In the genomic region with DNA sequence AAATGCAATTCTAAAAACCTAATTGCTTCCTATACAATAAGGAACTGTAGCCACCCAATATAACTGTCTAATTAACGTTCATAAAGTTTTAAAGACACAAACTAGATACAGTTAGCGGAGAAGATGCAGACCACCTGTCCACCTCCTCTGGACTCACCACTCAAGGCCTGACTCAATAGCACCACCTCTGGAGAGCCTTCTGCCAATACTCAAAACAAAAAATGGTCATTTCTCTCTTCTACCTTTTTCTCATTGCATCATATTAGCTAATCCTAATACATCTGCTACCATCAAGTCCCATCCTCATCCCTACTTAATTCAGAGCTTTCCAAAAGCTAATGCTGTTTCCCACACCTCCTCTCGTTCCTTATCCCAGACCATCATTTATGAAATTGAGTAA, we compare ENCODE assay signal across 25 cellular contexts.
DNase-seq lines count a peak whose midpoint lies in the region; ATAC-seq, FAIRE-seq and TF ChIP-seq lines count a peak whose summit lies in the region.
"Had no signal": no experiment of that assay in that cellular context is flagged by ENCODE, and none has a peak within 500 bp of the region (broad histone marks: within the 10 kb centered on the region; RNA-seq: fewer than 3 reads in every experiment).

No MANE protein-coding gene starts in this region.

- no peaks in the 10 kb centered on the region for H3K36me3 Mint-ChIP-seq in HFFc6 (ENCODE audit: low read depth)
- H3K36me3 Mint-ChIP-seq in activated T-cell treated with anti-CD3 and anti-CD28 coated beads, Interleukin-2, amount 50 U/mL, for 72 hours (ENCODE audit: insufficient read depth in 2 of 2) = no peaks in the 10 kb centered on the region

- no peaks in the 10 kb centered on the region for H3K4me1 ChIP-seq in keratinocyte (ENCODE audit: control insufficient read depth, extremely low read depth, insufficient read depth, low read length)
- H3K4me1 ChIP-seq: pancreas, sigmoid colon had no signal

- H3K4me1 Mint-ChIP-seq in HFFc6 (ENCODE audit: low read depth) = peaks cover 14% of the 10 kb centered on the region
- H3K4me1 Mint-ChIP-seq in activated T-cell treated with anti-CD3 and anti-CD28 coated beads, Interleukin-2, amount 50 U/mL, for 72 hours (ENCODE audit: low read depth) = peaks cover 63% of the 10 kb centered on the region

- no peaks in the 10 kb centered on the region for H3K9me1 ChIP-seq in keratinocyte (ENCODE audit: control insufficient read depth, extremely low read depth, insufficient read depth, low read length)

- no peaks in the 10 kb centered on the region; the same call in 1 of the 2 replicates for H3K27me3 Mint-ChIP-seq in HFFc6 (ENCODE audit: insufficient read depth)
- H3K27me3 Mint-ChIP-seq in activated T-cell treated with anti-CD3 and anti-CD28 coated beads, Interleukin-2, amount 50 U/mL, for 72 hours (ENCODE audit: low read depth) = no peaks in the 10 kb centered on the region
- H3K27me3 Mint-ChIP-seq: activated CD4-positive, alpha-beta T cell treated with anti-CD3 and anti-CD28 coated beads, Interleukin-2, amount 10 ng/mL, durations not matched to agents 7 days and 5 days; naive thymus-derived CD4-positive, alpha-beta T cell had no signal

- H3K4me3 Mint-ChIP-seq in HFFc6 = no peak overlapping the region
- no peak overlapping the region for H3K4me3 Mint-ChIP-seq in activated T-cell treated with anti-CD3 and anti-CD28 coated beads, Interleukin-2, amount 50 U/mL, for 72 hours
- H3K4me3 Mint-ChIP-seq: activated CD4-positive, alpha-beta T cell treated with anti-CD3 and anti-CD28 coated beads, Interleukin-2, amount 10 ng/mL, durations not matched to agents 7 days and 5 days had no signal

- TF ChIP-seq CTCF in GM12872 (IDR thresholded peaks at IDR 0.05; ENCODE audit: insufficient read depth, low read depth, low read length) = peak; percentile 26; the same call in 1 of the 3 replicates
- TF ChIP-seq CTCF in HFFc6 (IDR thresholded peaks at IDR 0.05) = peak; percentile 19; the same call in 1 of the 2 replicates
- TF ChIP-seq CTCF in astrocyte of the spinal cord (IDR thresholded peaks at IDR 0.05; ENCODE audit: low read depth, low read length) = peak; percentile 14
- TF ChIP-seq CTCF in keratinocyte (optimal IDR thresholded peaks at IDR 0.05 in 1 of 3, IDR thresholded peaks at IDR 0.05 in 1 of 3, conservative IDR thresholded peaks at IDR 0.05 in 1 of 3; ENCODE audit: extremely low read depth in 1 of 3, insufficient read depth in 2 of 3, low read length in 3 of 3) = peak in 2 of 3 experiments; percentile 6 to 14

- H4K20me1 ChIP-seq in keratinocyte (ENCODE audit: control insufficient read depth, extremely low read depth, insufficient read depth, low read length) = no peaks in the 10 kb centered on the region

- ATAC-seq in HG03280 (IDR thresholded peaks at IDR 0.05; ENCODE audit: unreplicated experiment) (no peak), GM21717 (IDR thresholded peaks at IDR 0.05; ENCODE audit: unreplicated experiment) (no peak)
- ATAC-seq in activated T-cell treated with anti-CD3 and anti-CD28 coated beads, Interleukin-2, amount 50 U/mL, for 72 hours (replicated peaks in 1 of 2) = no peak
- ATAC-seq: gastroesophageal sphincter; naive thymus-derived CD4-positive, alpha-beta T cell; pancreas had no signal

- no peak overlapping the region for H2AFZ ChIP-seq in keratinocyte (ENCODE audit: control insufficient read depth, low read length)

- no peaks in the 10 kb centered on the region for H3K36me3 ChIP-seq in keratinocyte (ENCODE audit: control insufficient read depth in 2 of 2, extremely low read depth in 1 of 2, insufficient read depth in 2 of 2, low read length in 2 of 2)
- H3K36me3 ChIP-seq: gastroesophageal sphincter, pancreas, sigmoid colon had no signal

- no peaks in the 10 kb centered on the region for H3K27me3 ChIP-seq in keratinocyte (ENCODE audit: control insufficient read depth, extremely low read depth, insufficient read depth, low read length)
- H3K27me3 ChIP-seq: gastroesophageal sphincter, pancreas, sigmoid colon had no signal

- in situ Hi-C loops in astrocyte of the spinal cord (cut with HindIII; ENCODE audit: low sequenced_read_pairs) = no loop called here

- H3K9ac ChIP-seq in keratinocyte (ENCODE audit: control insufficient read depth, extremely low read depth, insufficient read depth, low read length) = no peak overlapping the region

- no peak overlapping the region for H3K4me3 ChIP-seq in astrocyte of the spinal cord (ENCODE audit: low read depth, low read length)
- H3K4me3 ChIP-seq in keratinocyte (ENCODE audit: control insufficient read depth in 2 of 3, extremely low read depth in 1 of 3, insufficient read depth in 2 of 3, low read depth in 1 of 3, low read length in 3 of 3) = no peak overlapping the region
- H3K4me3 ChIP-seq: gastroesophageal sphincter, pancreas, sigmoid colon had no signal

- no peaks in the 10 kb centered on the region for H3K79me2 ChIP-seq in keratinocyte (ENCODE audit: control insufficient read depth, insufficient read depth, low read length)

- no peak overlapping the region for H3K4me2 ChIP-seq in keratinocyte (ENCODE audit: control insufficient read depth, extremely low read depth, insufficient read depth, low read depth, low read length)

- no peaks in the 10 kb centered on the region for H3K9me3 ChIP-seq in keratinocyte (ENCODE audit: control insufficient read depth, low read depth, low read length)
- H3K9me3 ChIP-seq: gastroesophageal sphincter, pancreas, sigmoid colon had no signal

- no peak overlapping the region for H3K27ac ChIP-seq in keratinocyte (ENCODE audit: control insufficient read depth, insufficient read depth, low read length)
- H3K27ac ChIP-seq: gastroesophageal sphincter, pancreas, sigmoid colon had no signal

- H3K9me3 Mint-ChIP-seq in HFFc6 = no peaks in the 10 kb centered on the region
- H3K9me3 Mint-ChIP-seq in activated T-cell treated with anti-CD3 and anti-CD28 coated beads, Interleukin-2, amount 50 U/mL, for 72 hours = peaks cover 2 to 3% of the 10 kb centered on the region in 2 donors

- DNase-seq in HFFc6 = no peak
- no peak for DNase-seq in astrocyte of the spinal cord (ENCODE audit: low read depth, low spot score)
- no peak for DNase-seq in keratinocyte (ENCODE audit: low read depth, low spot score)
- DNase-seq in activated T-cell treated with anti-CD3 and anti-CD28 coated beads, Interleukin-2, amount 50 U/mL, for 72 hours = no peak
- DNase-seq in frontal cortex (ENCODE audit: low spot score in 2 of 2) = no peak
- DNase-seq: activated CD4-positive, alpha-beta T cell treated with anti-CD3 and anti-CD28 coated beads, Interleukin-2, amount 10 ng/mL, durations not matched to agents 7 days and 5 days; activated CD8-positive, alpha-beta memory T cell treated with anti-CD3 and anti-CD28 coated beads, Interleukin-2, amount 50 U/mL, for 4 hours; activated effector memory CD4-positive, alpha-beta T cell treated with Interleukin-2 at 50 U/mL for 16 hours; Calu3; EL; Karpas-422; left colon; mesenchymal stem cell; naive thymus-derived CD4-positive, alpha-beta T cell; NCI-H1092 treated with DMSO at 0.1 percent for 48 hours; NCI-H2029 treated with DMSO at 0.1 percent for 48 hours; NCI-H510A; pancreas; SIG-M5; sigmoid colon had no signal

- dilution Hi-C loops in keratinocyte (cut with MboI; ENCODE audit: extremely low pct_ligation_motif_present, low sequenced_read_pairs) = no loop called here

- H3K27ac Mint-ChIP-seq in HFFc6 = no peak overlapping the region
- H3K27ac Mint-ChIP-seq in activated T-cell treated with anti-CD3 and anti-CD28 coated beads, Interleukin-2, amount 50 U/mL, for 72 hours = no peak overlapping the region
- H3K27ac Mint-ChIP-seq: activated CD4-positive, alpha-beta T cell treated with anti-CD3 and anti-CD28 coated beads, Interleukin-2, amount 10 ng/mL, durations not matched to agents 7 days and 5 days had no signal

- FAIRE-seq in keratinocyte (lab: Jason Lieb, UNC) (no peak), frontal cortex (lab: Jason Lieb, UNC) (no peak)
- FAIRE-seq: pancreas, urothelium cell line had no signal
